19 cellular contexts compared by ENCODE assay signal in genomic region chr14:31659278-31659677, GRCh38.
DNase-seq lines count a peak whose midpoint lies in the region; ATAC-seq and TF ChIP-seq lines count a peak whose summit lies in the region.
"Had no signal": no experiment of that assay in that cellular context is flagged by ENCODE, and none has a peak within 500 bp of the region (broad histone marks: within the 10 kb centered on the region; RNA-seq: fewer than 3 reads in every experiment).

No MANE protein-coding gene starts in this region.

- H3K4me3 ChIP-seq in fibroblast of villous mesenchyme (ENCODE audit: low read depth, low read length): no peak overlapping the region
- H3K4me3 ChIP-seq: A549, HAP-1 had no signal

- no peaks in the 10 kb centered on the region for H3K27me3 Mint-ChIP-seq in stimulated activated memory B cell treated with anti-CD40 and anti-IgM and Interleukin-4, amounts not matched to agents 10 μg/mL and 1 μg/mL and 100 μg/mL, for 72 hours
- H3K27me3 Mint-ChIP-seq: CD4-positive, alpha-beta memory T cell had no signal

- DNase-seq in fibroblast of villous mesenchyme (ENCODE audit: low read depth): peak; percentile 39
- peak; percentile 3 for DNase-seq in left kidney (ENCODE audit: low read depth, low spot score)
- no peak for DNase-seq in left cardiac atrium
- DNase-seq in activated effector memory CD4-positive, alpha-beta T cell treated with anti-CD3 and anti-CD28 coated beads, Interleukin-2, amount 50 U/mL, for 16 hours: no peak
- no peak for DNase-seq in GM03348 (ENCODE audit: low spot score)
- DNase-seq: 8988T; C1 segment of cervical spinal cord; Calu3; CD4-positive, alpha-beta memory T cell; COR-L47; DMS53; DMS79 treated with DMSO at 0.1 percent for 48 hours; GF-D8; GOT3; HFFc6 had no signal

- TF ChIP-seq CTCF in VCaP (conservative IDR thresholded peaks at IDR 0.05) (no peak), fibroblast of villous mesenchyme (IDR thresholded peaks at IDR 0.05; ENCODE audit: insufficient read depth, low read depth, low read length) (no peak)

- peaks cover 15% of the 10 kb centered on the region for H3K4me1 Mint-ChIP-seq in stimulated activated memory B cell treated with anti-CD40 and anti-IgM and Interleukin-4, amounts not matched to agents 10 μg/mL and 1 μg/mL and 100 μg/mL, for 72 hours

- intact Hi-C loops in left cardiac atrium (cut with DNase I): no loop called here

- peak overlapping the region; percentile 27 for H3K27ac Mint-ChIP-seq in stimulated activated memory B cell treated with anti-CD40 and anti-IgM and Interleukin-4, amounts not matched to agents 10 μg/mL and 1 μg/mL and 100 μg/mL, for 72 hours
- H3K27ac Mint-ChIP-seq: HFFc6 had no signal

- peak overlapping the region; percentile 58 for H3K27ac ChIP-seq in VCaP
- H3K27ac ChIP-seq: A549 had no signal

- peaks cover 4% of the 10 kb centered on the region for H3K9me3 Mint-ChIP-seq in stimulated activated memory B cell treated with anti-CD40 and anti-IgM and Interleukin-4, amounts not matched to agents 10 μg/mL and 1 μg/mL and 100 μg/mL, for 72 hours
- H3K9me3 Mint-ChIP-seq: HFFc6 had no signal

- no peak overlapping the region for H3K4me3 Mint-ChIP-seq in stimulated activated memory B cell treated with anti-CD40 and anti-IgM and Interleukin-4, amounts not matched to agents 10 μg/mL and 1 μg/mL and 100 μg/mL, for 72 hours
- H3K4me3 Mint-ChIP-seq: CD4-positive, alpha-beta memory T cell; HFFc6 had no signal

- peaks cover 40% of the 10 kb centered on the region for H3K36me3 Mint-ChIP-seq in stimulated activated memory B cell treated with anti-CD40 and anti-IgM and Interleukin-4, amounts not matched to agents 10 μg/mL and 1 μg/mL and 100 μg/mL, for 72 hours

- ATAC-seq in stimulated activated memory B cell treated with anti-CD40 and anti-IgM and Interleukin-4, amounts not matched to agents 10 μg/mL and 1 μg/mL and 100 μg/mL, for 72 hours: no peak
- no peak for ATAC-seq in left cardiac atrium
- ATAC-seq: A549 had no signal

Comparison
In these comparisons a context has a peak if more than half of its experiments do, and no peak if none do; other contexts are left out.
1. DNase-seq: peak in fibroblast of villous mesenchyme (single experiment) and left kidney (single experiment); none in left cardiac atrium (single experiment), activated effector memory CD4-positive, alpha-beta T cell treated with anti-CD3 and anti-CD28 coated beads, Interleukin-2, amount 50 U/mL, for 16 hours (single experiment) and GM03348 (single experiment).